Comparison of ENCODE assay signal across 17 cellular contexts in the genomic region with DNA sequence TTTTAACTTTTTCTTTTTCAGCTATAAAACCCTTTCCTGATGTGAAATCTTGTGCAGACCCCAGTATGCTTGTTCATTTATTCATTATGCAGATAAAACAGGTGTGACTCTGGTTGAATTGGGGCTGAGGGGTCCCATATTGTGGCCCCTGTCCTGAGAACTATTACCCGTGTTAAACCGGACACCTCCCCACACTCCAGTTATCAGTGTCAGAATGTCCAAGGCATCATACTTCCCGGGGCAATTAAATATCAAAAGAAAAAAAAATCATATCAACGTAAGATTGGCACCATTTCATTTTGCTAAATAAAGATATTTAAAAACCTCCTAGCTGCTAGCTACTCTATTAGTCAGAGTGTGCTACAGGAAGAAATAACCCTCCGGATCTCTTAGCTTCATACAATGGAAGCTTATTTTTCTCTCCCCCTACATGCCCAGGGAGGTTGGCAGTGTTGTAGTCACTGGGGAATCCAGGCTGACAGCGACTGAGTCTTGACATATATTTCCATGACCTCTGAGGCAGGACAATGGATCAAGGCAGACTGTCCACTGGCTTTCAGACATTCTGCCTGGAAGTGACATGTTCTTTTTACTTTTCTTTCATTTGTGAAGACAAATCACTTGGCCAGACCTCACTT.
"Had no signal": no experiment of that assay in that cellular context is flagged by ENCODE, and none has a peak within 500 bp of the region (broad histone marks: within the 10 kb centered on the region; RNA-seq: fewer than 3 reads in every experiment).

No MANE protein-coding gene starts in this region.

- DNase-seq: central memory CD4-positive, alpha-beta T cell; effector memory CD4-positive, alpha-beta T cell; esophagus squamous epithelium; foreskin fibroblast; hippocampal formation; left lung; mesendoderm; naive B cell; psoas muscle; right lobe of liver; stimulated activated CD4-positive, alpha-beta T cell treated with anti-CD3 and anti-CD28 coated beads, Interleukin-4, amount 100 ng/mL, for 1 hour; stimulated activated CD8-positive, alpha-beta memory T cell treated with anti-CD3 and anti-CD28 coated beads, Interleukin-4, amount 100 ng/mL, for 48 hours; stimulated activated naive CD8-positive, alpha-beta T cell treated with anti-CD3 and anti-CD28 coated beads, Interleukin-15, Interleukin-2, amounts not matched to agents 100 U/mL and 50 U/mL, for 24 hours; testis; transverse colon had no signal

- H3K27ac ChIP-seq: coronary artery, esophagus squamous epithelium, left lung, psoas muscle, right lobe of liver, testis, transverse colon had no signal

- H3K4me1 ChIP-seq: left lung, psoas muscle, right lobe of liver, testis, transverse colon had no signal

- H3K4me3 ChIP-seq: coronary artery, esophagus squamous epithelium, left lung, lung, psoas muscle, right lobe of liver, testis, transverse colon had no signal

- H3K27me3 ChIP-seq: esophagus squamous epithelium, left lung, right lobe of liver, testis, transverse colon had no signal

- ATAC-seq: left lung; psoas muscle; right lobe of liver; stimulated activated naive CD8-positive, alpha-beta T cell treated with anti-CD3 and anti-CD28 coated beads, Interleukin-15, Interleukin-2, amounts not matched to agents 100 U/mL and 50 U/mL, for 24 hours had no signal

- H3K9me3 ChIP-seq: esophagus squamous epithelium, left lung, psoas muscle, right lobe of liver, testis, transverse colon had no signal

- H3K36me3 ChIP-seq: esophagus squamous epithelium, left lung, right lobe of liver, transverse colon had no signal
